In the genomic region with DNA sequence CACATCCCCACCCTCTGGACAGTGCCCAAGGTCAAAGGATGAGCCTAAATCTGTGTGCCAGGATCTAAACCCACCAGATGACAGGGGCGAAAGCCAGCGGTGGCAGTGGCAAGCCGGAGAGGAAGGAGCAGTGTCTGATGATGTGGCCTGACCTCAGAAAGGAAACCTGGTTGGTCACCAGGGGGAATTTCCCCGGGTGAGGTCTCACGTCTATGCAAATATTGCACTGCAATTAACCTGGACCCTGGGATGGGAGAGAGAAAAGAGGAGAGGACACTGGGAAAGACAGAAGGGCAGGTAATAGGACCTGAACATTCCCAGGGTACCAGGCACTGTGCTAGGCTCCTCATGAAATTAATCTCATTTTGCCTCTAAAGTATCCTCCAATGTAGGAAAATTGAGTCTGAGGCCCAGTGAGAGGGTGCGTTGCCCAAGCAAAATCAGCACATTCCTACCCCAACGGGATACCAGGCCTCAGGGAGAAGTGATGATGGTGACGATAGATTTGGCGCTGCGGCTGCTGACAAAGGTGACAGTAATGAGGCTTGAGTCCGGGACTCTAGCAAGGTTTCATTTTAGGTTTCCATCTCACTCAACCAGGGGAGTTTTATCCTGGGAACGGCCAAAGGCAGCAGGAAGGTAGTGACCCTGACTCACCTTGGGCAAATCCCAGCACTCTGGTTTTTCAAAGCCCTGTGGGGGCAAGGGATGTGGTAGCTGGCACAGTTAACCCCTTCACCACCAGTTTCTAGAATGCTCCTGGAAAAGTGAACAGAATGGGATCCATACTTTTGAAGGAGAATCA, we compare ENCODE assay signal across 8 cellular contexts. TPM values are rescaled to one million over a fixed set of nuclear protein-coding genes. Genes with fewer than 3 reads are reported as not detected.
A peak's percentile ranks its signal among the peaks of the same experiment; 100 is the strongest.
DNase-seq lines count a peak whose midpoint lies in the region; ATAC-seq and TF ChIP-seq lines count a peak whose summit lies in the region.

No MANE protein-coding gene starts in this region.

- peak overlapping the region in 1 of 2 donors; percentile 82 for H3K9ac ChIP-seq in colonic mucosa (ENCODE audit: low read depth in 2 of 2, low read length in 2 of 2)

- H3K9me3 ChIP-seq in colonic mucosa (no peaks in the 10 kb centered on the region), psoas muscle (no peaks in the 10 kb centered on the region)

- peak; percentile 38 for DNase-seq in NOMO-1 treated with DMSO at 0.1 percent for 48 hours (lab: John Stamatoyannopoulos, UW; ENCODE audit: unreplicated experiment)
- DNase-seq in NOMO-1 (lab: John Stamatoyannopoulos, UW; ENCODE audit: unreplicated experiment in 2 of 2): no peak
- DNase-seq in T-helper 9 cell: peak; percentile 46
- DNase-seq in colonic mucosa: peak; percentile 74
- DNase-seq in psoas muscle: no peak
- no peak for DNase-seq in HPDE6-E6E7 (ENCODE audit: extremely low spot score)
- no peak for DNase-seq in DMS 273 (lab: John Stamatoyannopoulos, UW; ENCODE audit: unreplicated experiment)

- intact Hi-C loops in colonic mucosa (cut with DNase I) (no loop called here), psoas muscle (cut with DNase I) (no loop called here)

- H3K27ac ChIP-seq in colonic mucosa (peak overlapping the region; percentile 90), psoas muscle (peak overlapping the region; percentile 76)

- ATAC-seq in HG03064 (IDR thresholded peaks at IDR 0.05; ENCODE audit: low read depth, unreplicated experiment) (peak; percentile 65), psoas muscle (peak in 3 of 4 donors; percentile 5 to 29 (median 16))

- H3K4me3 ChIP-seq in colonic mucosa (no peak overlapping the region), psoas muscle (no peak overlapping the region)

- H3K36me3 ChIP-seq in colonic mucosa (no peaks in the 10 kb centered on the region), psoas muscle (ENCODE audit: insufficient read depth in 1 of 2, low read depth in 1 of 2) (no peaks in the 10 kb centered on the region)

- H3K27me3 ChIP-seq in colonic mucosa: no peaks in the 10 kb centered on the region
- no peaks in the 10 kb centered on the region for H3K27me3 ChIP-seq in psoas muscle (ENCODE audit: insufficient read depth in 3 of 3, low read length in 2 of 3)

- WGBS in psoas muscle, 3 donors: 36 to 56% (median 39%) methylated on average over 12 of the region's 12 CpGs

- TF ChIP-seq CTCF in colonic mucosa (IDR thresholded peaks at IDR 0.05): no peak
- TF ChIP-seq CTCF in psoas muscle (IDR thresholded peaks at IDR 0.05): no peak

- H3K4me1 ChIP-seq in colonic mucosa: peaks cover 36% of the 10 kb centered on the region
- peaks cover 39% of the 10 kb centered on the region for H3K4me1 ChIP-seq in psoas muscle

RNA-seq across cellular contexts. Expression of gene TNIP1, which starts 13.4 kb away (rescaled TPM):
- total RNA-seq in colonic mucosa: 100 to 1,000 TPM; 153 to 220 TPM
- 100 to 1,000 TPM; 114 to 218 (median 149) TPM for total RNA-seq in psoas muscle
- 100 to 1,000 TPM in 2 of 3 donors, 10 to 100 TPM in 1; 55.5 to 167 (median 106) TPM for polyA plus RNA-seq in psoas muscle

Comparison
In these comparisons a context has a peak if more than half of its experiments do, and no peak if none do; other contexts are left out.
1. DNase-seq: peak in NOMO-1 treated with DMSO at 0.1 percent for 48 hours (single experiment), T-helper 9 cell (single experiment) and colonic mucosa (single experiment); none in NOMO-1 (0 of 2), psoas muscle (0 of 2), HPDE6-E6E7 (single experiment) and DMS 273 (single experiment).